12 cellular contexts compared by ENCODE assay signal in genomic region chr17:48545539-48545938, GRCh38. TPM values are rescaled to one million over a fixed set of nuclear protein-coding genes. Genes with fewer than 3 reads are reported as not detected.
A peak's percentile ranks its signal among the peaks of the same experiment; 100 is the strongest.
DNase-seq lines count a peak whose midpoint lies in the region; ATAC-seq, FAIRE-seq and TF ChIP-seq lines count a peak whose summit lies in the region.
"Had no signal": no experiment of that assay in that cellular context is flagged by ENCODE, and none has a peak within 500 bp of the region (broad histone marks: within the 10 kb centered on the region; RNA-seq: fewer than 3 reads in every experiment).

No MANE protein-coding gene starts in this region.

- H3K4ac ChIP-seq in H1 (replicated peaks; ENCODE audit: insufficient read length, low read depth, low read length): no peak overlapping the region

- H4K5ac ChIP-seq in H1 (ENCODE audit: insufficient read length, low read depth, low read length): no peak overlapping the region

- H3K18ac ChIP-seq in H1 (ENCODE audit: extremely low read depth, low read length): no peak overlapping the region

- no peak overlapping the region for H2AFZ ChIP-seq in H1 (ENCODE audit: low read length)

- no peak for FAIRE-seq in H1 (lab: Jason Lieb, UNC)

- H3K4me2 ChIP-seq in H1 (ENCODE audit: insufficient read depth in 1 of 2, low read depth in 2 of 2, low read length in 2 of 2): peak overlapping the region in 1 of 2 experiments; percentile 91; a peak in 1 of 4 replicates

- no peak overlapping the region for H2BK15ac ChIP-seq in H1 (ENCODE audit: low read length)

- TF ChIP-seq EP300 in H1 (IDR thresholded peaks at IDR 0.05; ENCODE audit: borderline replicate concordance in 1 of 2, low read depth in 2 of 2, low read length in 2 of 2): no peak

- no TSS peak for BruUV-seq in Panc1 (replicated peaks; lab: Mats Ljungman, UMichigan)

- H3K9me3 Mint-ChIP-seq in CD4-positive, alpha-beta memory T cell: no peaks in the 10 kb centered on the region
- H3K9me3 Mint-ChIP-seq in neural crest cell: no peaks in the 10 kb centered on the region
- H3K9me3 Mint-ChIP-seq: memory B cell had no signal

- peaks cover 8 to 16% of the 10 kb centered on the region in 2 experiments for H4K20me1 ChIP-seq in H1 (replicated peaks in 1 of 2; ENCODE audit: control insufficient read depth in 1 of 2, insufficient read depth in 2 of 2, low read length in 2 of 2)

- no peak overlapping the region for H3K9ac ChIP-seq in H1 (replicated peaks in 1 of 4; ENCODE audit: extremely low read depth in 1 of 4, low read depth in 3 of 4, low read length in 3 of 4)

- no peak overlapping the region for H2BK20ac ChIP-seq in H1 (ENCODE audit: low read length)

- no peak overlapping the region for H3K14ac ChIP-seq in H1 (ENCODE audit: insufficient read length)

- H3K9me3 ChIP-seq in CD4-positive, alpha-beta memory T cell (ENCODE audit: control insufficient read depth in 1 of 2, low read length in 2 of 2): no peaks in the 10 kb centered on the region
- H3K9me3 ChIP-seq in Panc1 (ENCODE audit: control insufficient read depth, insufficient read depth, low read depth, low read length) (no peaks in the 10 kb centered on the region), H1 (ENCODE audit: insufficient read depth in 2 of 2, low read depth in 1 of 2, low read length in 1 of 2) (no peaks in the 10 kb centered on the region)

- peak overlapping the region; percentile 89 to 99 (median 94) for H3K4me3 Mint-ChIP-seq in CD4-positive, alpha-beta memory T cell
- H3K4me3 Mint-ChIP-seq in neural crest cell: peak overlapping the region; percentile 93
- H3K4me3 Mint-ChIP-seq: memory B cell had no signal

- H4K91ac ChIP-seq in H1 (replicated peaks; ENCODE audit: insufficient read length, low read length): no peak overlapping the region

- DNase-seq in CD4-positive, alpha-beta memory T cell: no peak
- no peak for DNase-seq in Panc1 (ENCODE audit: low read depth, low spot score)
- DNase-seq in H1 (ENCODE audit: low read depth in 1 of 2, low spot score in 2 of 2): no peak
- no peak for DNase-seq in neural crest cell (ENCODE audit: low read depth, low spot score)
- no peak for DNase-seq in posterior cingulate gyrus
- DNase-seq in NCI-H82 treated with DMSO at 0.1 percent for 48 hours (lab: John Stamatoyannopoulos, UW; ENCODE audit: unreplicated experiment): no peak
- DNase-seq in NCI-H1436 (lab: John Stamatoyannopoulos, UW): no peak
- DNase-seq: activated CD4-positive, alpha-beta T cell treated with anti-CD3 and anti-CD28 coated beads, Interleukin-2, amount 50 U/mL, for 48 hours; DMS53; Kasumi-1 had no signal

- H3K27me3 Mint-ChIP-seq in CD4-positive, alpha-beta memory T cell: peaks cover 3 to 7% of the 10 kb centered on the region in 2 donors
- H3K27me3 Mint-ChIP-seq in neural crest cell (ENCODE audit: low read depth): peaks cover 90% of the 10 kb centered on the region

- peak overlapping the region; percentile 86 for H3K27ac ChIP-seq in CD4-positive, alpha-beta memory T cell (ENCODE audit: low read depth, low read length)
- H3K27ac ChIP-seq in Panc1 (ENCODE audit: low read length) (peak overlapping the region; percentile 98), H1 (ENCODE audit: low read depth, low read length) (no peak overlapping the region)

- no peaks in the 10 kb centered on the region for H3K79me2 ChIP-seq in H1 (ENCODE audit: control insufficient read depth in 1 of 2, insufficient read depth in 2 of 2, low read length in 2 of 2)

- POLR2A ChIA-PET in CD4-positive, alpha-beta memory T cell (lab: Charles Lee; ENCODE audit: partially characterized antibody): interaction anchor here (1.4 kb wide), 1 partner anchor 34 kb away, joined by 3 read pairs; no protein-coding TSS in a partner anchor
- POLR2A ChIA-PET in Panc1 (lab: Charles Lee): no interaction called here
- POLR2A ChIA-PET in H1 (lab: Charles Lee; ENCODE audit: partially characterized antibody): interaction anchor here (0.7 to 1.0 kb wide), 2 partner anchors 53 to 424 kb away, joined by 3 to 4 read pairs; no protein-coding TSS in a partner anchor

- intact Hi-C loops in CD4-positive, alpha-beta memory T cell (cut with micrococcal nuclease): no loop called here
- intact Hi-C loops in Panc1 (cut with micrococcal nuclease; ENCODE audit: unreplicated experiment): no loop called here
- intact Hi-C loops in posterior cingulate gyrus (cut with DNase I): no loop called here

- no peaks in the 10 kb centered on the region for H3K27me3 ChIP-seq in CD4-positive, alpha-beta memory T cell (ENCODE audit: insufficient read depth, low read length)
- no peaks in the 10 kb centered on the region for H3K27me3 ChIP-seq in Panc1 (ENCODE audit: control insufficient read depth, insufficient read depth, low read length)
- H3K27me3 ChIP-seq in H1 (replicated peaks in 1 of 4; ENCODE audit: control insufficient read depth in 3 of 4, extremely low read depth in 1 of 4, insufficient read depth in 3 of 4, low read length in 3 of 4): peaks cover 90 to 100% (median 97%) of the 10 kb centered on the region in 4 experiments

- no peak overlapping the region for H2BK5ac ChIP-seq in H1 (ENCODE audit: low read depth, low read length)

- no peaks in the 10 kb centered on the region; the same call in 1 of the 2 replicates for H3K23me2 ChIP-seq in H1 (ENCODE audit: low read depth, low read length)

- no peak overlapping the region for H3K56ac ChIP-seq in H1 (replicated peaks; ENCODE audit: insufficient read length, low read depth, low read length)

- in situ Hi-C loops in Panc1 (cut with HindIII; ENCODE audit: low pct_unique_long_range_greater_than_20kb, low sequenced_read_pairs): no loop called here

- no peak overlapping the region for H2AK5ac ChIP-seq in H1 (ENCODE audit: low read depth, low read length)

- H3K4me1 ChIP-seq in CD4-positive, alpha-beta memory T cell (ENCODE audit: insufficient read depth, low read length): peaks cover 36% of the 10 kb centered on the region
- H3K4me1 ChIP-seq in Panc1 (ENCODE audit: control insufficient read depth, insufficient read depth, low read length): peaks cover 62% of the 10 kb centered on the region
- peaks cover 7 to 29% (median 13%) of the 10 kb centered on the region in 4 experiments for H3K4me1 ChIP-seq in H1 (replicated peaks in 1 of 4; ENCODE audit: control insufficient read depth in 3 of 4, insufficient read depth in 4 of 4, low read length in 3 of 4)

- no peak overlapping the region for H4K8ac ChIP-seq in H1 (ENCODE audit: extremely low read depth, insufficient read depth, low read length)

- peaks cover 12 to 70% (median 39%) of the 10 kb centered on the region in 4 donors for H3K4me1 Mint-ChIP-seq in CD4-positive, alpha-beta memory T cell
- peaks cover 69% of the 10 kb centered on the region for H3K4me1 Mint-ChIP-seq in neural crest cell

- 38% methylated on average over 1 of the region's 1 CpG; no CpG with 5 or more reads in 1 of the 2 experiments for WGBS in H1 (ENCODE audit: extremely low coverage in 1 of 2, insufficient coverage in 1 of 2, insufficient read length in 1 of 2, insufficient replicate concordance in 2 of 2, low coverage in 1 of 2, low lambda C conversion rate in 2 of 2, missing lambda C conversion rate in 1 of 2), 2 experiments

- H3K23ac ChIP-seq in H1 (ENCODE audit: insufficient read length): no peak overlapping the region

- peak overlapping the region in 1 of 2 donors; percentile 14 for H3K4me3 ChIP-seq in CD4-positive, alpha-beta memory T cell (ENCODE audit: low read length in 2 of 2)
- peak overlapping the region; percentile 69 to 81 for H3K4me3 ChIP-seq in Panc1 (ENCODE audit: low read depth in 2 of 2, low read length in 2 of 2)
- no peak overlapping the region for H3K4me3 ChIP-seq in H1 (ENCODE audit: extremely low read depth in 1 of 4, insufficient read depth in 2 of 4, low read depth in 3 of 4, low read length in 4 of 4)

- H3K36me3 ChIP-seq in CD4-positive, alpha-beta memory T cell (ENCODE audit: insufficient read depth, low read length): no peaks in the 10 kb centered on the region
- H3K36me3 ChIP-seq in Panc1 (ENCODE audit: control insufficient read depth, insufficient read depth, low read length): peaks cover 25% of the 10 kb centered on the region
- H3K36me3 ChIP-seq in H1 (ENCODE audit: control insufficient read depth in 2 of 4, insufficient read depth in 4 of 4, low read length in 3 of 4): peaks cover 0 to 3% (median 0%) of the 10 kb centered on the region in 4 experiments; a peak in 1 of 8 replicates

- H2BK12ac ChIP-seq in H1 (ENCODE audit: low read depth, low read length): 0 out of 2 replicates have a peak overlapping the region, but pooled peaks have one; percentile 30

- no peak for TF ChIP-seq RAD21 in H1 (IDR thresholded peaks at IDR 0.05 in 1 of 2, conservative IDR thresholded peaks at IDR 0.05 in 1 of 2; ENCODE audit: low read depth in 2 of 2, low read length in 2 of 2)

- peak overlapping the region; percentile 80 to 94 (median 85) for H3K27ac Mint-ChIP-seq in CD4-positive, alpha-beta memory T cell
- H3K27ac Mint-ChIP-seq in neural crest cell (ENCODE audit: unreplicated experiment): peak overlapping the region; percentile 93
- H3K27ac Mint-ChIP-seq: memory B cell had no signal

- CTCF ChIA-PET in CD4-positive, alpha-beta memory T cell (lab: Charles Lee; ENCODE audit: partially characterized antibody): interaction anchor here (0.7 to 1.8 kb wide), 2 partner anchors 22 to 1604 kb away, joined by 3 to 5 read pairs; no protein-coding TSS in a partner anchor
- CTCF ChIA-PET in Panc1 (lab: Charles Lee): no interaction called here
- CTCF ChIA-PET in H1 (lab: Charles Lee; ENCODE audit: partially characterized antibody): interaction anchor here (1.1 to 2.0 kb wide), 2 partner anchors 73 to 96 kb away, joined by 3 to 10 read pairs; no protein-coding TSS in a partner anchor

- TF ChIP-seq CTCF in Panc1 (IDR thresholded peaks at IDR 0.05): no peak
- no peak for TF ChIP-seq CTCF in H1 (IDR thresholded peaks at IDR 0.05; ENCODE audit: control extremely low read depth in 1 of 3, insufficient read depth in 1 of 3, low read depth in 1 of 3, low read length in 3 of 3)
- no peak for TF ChIP-seq CTCF in neural crest cell (conservative IDR thresholded peaks at IDR 0.05)

- no peak overlapping the region for H2BK120ac ChIP-seq in H1 (replicated peaks; ENCODE audit: low read depth, low read length)

- H3K79me1 ChIP-seq in H1 (ENCODE audit: low read depth, low read length): no peaks in the 10 kb centered on the region

- ATAC-seq in Panc1: no peak
- no peak for ATAC-seq in HG03159 (IDR thresholded peaks at IDR 0.05; ENCODE audit: unreplicated experiment)

- no peak for TF ChIP-seq POLR2A in H1 (IDR thresholded peaks at IDR 0.05; ENCODE audit: control extremely low read depth in 1 of 2, low read depth in 2 of 2, low read length in 2 of 2)

- H3K36me3 Mint-ChIP-seq in CD4-positive, alpha-beta memory T cell: peaks cover 4 to 20% of the 10 kb centered on the region in 2 donors
- H3K36me3 Mint-ChIP-seq in neural crest cell (ENCODE audit: low read depth): peaks cover 16% of the 10 kb centered on the region
- H3K36me3 Mint-ChIP-seq: memory B cell had no signal

RNA-seq across cellular contexts. Expression of gene HOXB2, which starts 0.6 kb away (rescaled TPM):
- 10 to 100 TPM; 34.4 to 39.2 TPM for total RNA-seq in CD4-positive, alpha-beta memory T cell
- 10 to 100 TPM; 12.7 to 36.5 TPM for polyA plus RNA-seq in CD4-positive, alpha-beta memory T cell
- total RNA-seq in Panc1 (2021; ENCODE audit: unreplicated experiment) (70.1 TPM), neural crest cell (60.0 and 60.9 TPM in 2 replicates)
- polyA plus RNA-seq in Panc1 (2012; ENCODE audit: insufficient read length): 66.6 TPM
- not detected in 2 replicates for total RNA-seq in H1 (2021; fragmentation: NEBNext Ultra II Directional; extraction: Animal tissue kit (Norgen Biotek cat#: 25700))
- polyA plus RNA-seq in H1 (2011; rRNA removed): not detected in 2 replicates
- polyA plus RNA-seq in H1 (2011; cell fraction: cytosol; rRNA removed): not detected
- polyA plus RNA-seq in H1 (2011; cell fraction: nucleus; rRNA removed): not detected
- polyA plus RNA-seq in H1 (2012, experiment 1 of 2): not detected in 4 replicates
- not detected for polyA plus RNA-seq in H1 (2012, experiment 2 of 2)
- polyA plus RNA-seq in H1 (2013, experiment 1 of 2): not detected
- not detected for polyA plus RNA-seq in H1 (2013, experiment 2 of 2)
- not detected in 2 replicates for polyA minus RNA-seq in H1 (2011; rRNA and poly(A)+ RNA removed)
- polyA minus RNA-seq in H1 (2011; cell fraction: cytosol; rRNA and poly(A)+ RNA removed): not detected
- 0.90 TPM for polyA minus RNA-seq in H1 (2011; cell fraction: nucleus; rRNA and poly(A)+ RNA removed)

RNA-seq across cellular contexts. Expression of gene HOXB1, which starts 14.7 kb away (rescaled TPM):
- not detected for total RNA-seq in CD4-positive, alpha-beta memory T cell
- not detected for polyA plus RNA-seq in CD4-positive, alpha-beta memory T cell
- total RNA-seq in Panc1 (2021; ENCODE audit: unreplicated experiment) (not detected), neural crest cell (2.7 and 3.6 TPM in 2 replicates)
- not detected for polyA plus RNA-seq in Panc1 (2012; ENCODE audit: insufficient read length)
- not detected in 2 replicates for total RNA-seq in H1 (2021; fragmentation: NEBNext Ultra II Directional; extraction: Animal tissue kit (Norgen Biotek cat#: 25700))
- polyA plus RNA-seq in H1 (2011; rRNA removed): not detected in 2 replicates
- polyA plus RNA-seq in H1 (2011; cell fraction: cytosol; rRNA removed): not detected
- not detected for polyA plus RNA-seq in H1 (2011; cell fraction: nucleus; rRNA removed)
- 0.10 TPM in 1 of 4 replicates, not detected in the others for polyA plus RNA-seq in H1 (2012, experiment 1 of 2)
- polyA plus RNA-seq in H1 (2012, experiment 2 of 2): 0.08 TPM
- 0.06 TPM for polyA plus RNA-seq in H1 (2013, experiment 1 of 2)
- 0.09 TPM for polyA plus RNA-seq in H1 (2013, experiment 2 of 2)
- not detected in 2 replicates for polyA minus RNA-seq in H1 (2011; rRNA and poly(A)+ RNA removed)
- not detected for polyA minus RNA-seq in H1 (2011; cell fraction: cytosol; rRNA and poly(A)+ RNA removed)
- polyA minus RNA-seq in H1 (2011; cell fraction: nucleus; rRNA and poly(A)+ RNA removed): not detected

RNA-seq across cellular contexts. Expression of gene HOXB4, which starts 32.6 kb away (rescaled TPM):
- 1 to 10 TPM; 3.1 to 4.5 TPM for total RNA-seq in CD4-positive, alpha-beta memory T cell
- polyA plus RNA-seq in CD4-positive, alpha-beta memory T cell: under 1 TPM; 0.11 to 0.13 TPM
- total RNA-seq in Panc1 (2021; ENCODE audit: unreplicated experiment): 27.9 TPM
- polyA plus RNA-seq in Panc1 (2012; ENCODE audit: insufficient read length): 19.4 TPM
- total RNA-seq in H1 (2021; fragmentation: NEBNext Ultra II Directional; extraction: Animal tissue kit (Norgen Biotek cat#: 25700)): not detected in 2 replicates
- not detected in 2 replicates for polyA plus RNA-seq in H1 (2011; rRNA removed)
- not detected for polyA plus RNA-seq in H1 (2011; cell fraction: cytosol; rRNA removed)
- not detected for polyA plus RNA-seq in H1 (2011; cell fraction: nucleus; rRNA removed)
- polyA plus RNA-seq in H1 (2012, experiment 1 of 2): not detected in 4 replicates
- polyA plus RNA-seq in H1 (2012, experiment 2 of 2): not detected
- polyA plus RNA-seq in H1 (2013, experiment 1 of 2): not detected
- polyA plus RNA-seq in H1 (2013, experiment 2 of 2): not detected
- not detected in 2 replicates for polyA minus RNA-seq in H1 (2011; rRNA and poly(A)+ RNA removed)
- polyA minus RNA-seq in H1 (2011; cell fraction: cytosol; rRNA and poly(A)+ RNA removed): not detected
- not detected for polyA minus RNA-seq in H1 (2011; cell fraction: nucleus; rRNA and poly(A)+ RNA removed)
- total RNA-seq in neural crest cell: 4.4 and 5.0 TPM in 2 replicates

RNA-seq across cellular contexts. Expression of gene HOXB3, which starts 44.5 kb away (rescaled TPM):
- 10 to 100 TPM; 11.2 to 14.5 TPM for total RNA-seq in CD4-positive, alpha-beta memory T cell
- polyA plus RNA-seq in CD4-positive, alpha-beta memory T cell: under 1 TPM in 1 of 2 donors, not detected in 1; 0.10 TPM
- total RNA-seq in Panc1 (2021; ENCODE audit: unreplicated experiment) (127 TPM), neural crest cell (21.9 and 22.8 TPM in 2 replicates)
- 113 TPM for polyA plus RNA-seq in Panc1 (2012; ENCODE audit: insufficient read length)
- not detected in 2 replicates for total RNA-seq in H1 (2021; fragmentation: NEBNext Ultra II Directional; extraction: Animal tissue kit (Norgen Biotek cat#: 25700))
- not detected in 2 replicates for polyA plus RNA-seq in H1 (2011; rRNA removed)
- polyA plus RNA-seq in H1 (2011; cell fraction: cytosol; rRNA removed): not detected
- not detected for polyA plus RNA-seq in H1 (2011; cell fraction: nucleus; rRNA removed)
- polyA plus RNA-seq in H1 (2012, experiment 1 of 2): 0.28 TPM in 1 of 4 replicates, not detected in the others
- polyA plus RNA-seq in H1 (2012, experiment 2 of 2): not detected
- polyA plus RNA-seq in H1 (2013, experiment 1 of 2): not detected
- polyA plus RNA-seq in H1 (2013, experiment 2 of 2): not detected
- polyA minus RNA-seq in H1 (2011; rRNA and poly(A)+ RNA removed): 0.19 TPM in 1 of 2 replicates, not detected in the other
- polyA minus RNA-seq in H1 (2011; cell fraction: cytosol; rRNA and poly(A)+ RNA removed): not detected
- polyA minus RNA-seq in H1 (2011; cell fraction: nucleus; rRNA and poly(A)+ RNA removed): 1.00 TPM

RNA-seq across cellular contexts. Expression of gene HOXB5, which starts 48.0 kb away (rescaled TPM):
- total RNA-seq in CD4-positive, alpha-beta memory T cell: not detected
- not detected for polyA plus RNA-seq in CD4-positive, alpha-beta memory T cell
- total RNA-seq in Panc1 (2021; ENCODE audit: unreplicated experiment) (67.2 TPM), neural crest cell (2.3 and 2.6 TPM in 2 replicates)
- 64.4 TPM for polyA plus RNA-seq in Panc1 (2012; ENCODE audit: insufficient read length)
- total RNA-seq in H1 (2021; fragmentation: NEBNext Ultra II Directional; extraction: Animal tissue kit (Norgen Biotek cat#: 25700)): not detected in 2 replicates
- not detected in 2 replicates for polyA plus RNA-seq in H1 (2011; rRNA removed)
- not detected for polyA plus RNA-seq in H1 (2011; cell fraction: cytosol; rRNA removed)
- polyA plus RNA-seq in H1 (2011; cell fraction: nucleus; rRNA removed): not detected
- not detected in 4 replicates for polyA plus RNA-seq in H1 (2012, experiment 1 of 2)
- polyA plus RNA-seq in H1 (2012, experiment 2 of 2): not detected
- polyA plus RNA-seq in H1 (2013, experiment 1 of 2): not detected
- polyA plus RNA-seq in H1 (2013, experiment 2 of 2): not detected
- 0.07 TPM in 1 of 2 replicates, not detected in the other for polyA minus RNA-seq in H1 (2011; rRNA and poly(A)+ RNA removed)
- polyA minus RNA-seq in H1 (2011; cell fraction: cytosol; rRNA and poly(A)+ RNA removed): not detected
- not detected for polyA minus RNA-seq in H1 (2011; cell fraction: nucleus; rRNA and poly(A)+ RNA removed)

Comparison
In these comparisons a context has a peak if more than half of its experiments do, and no peak if none do; other contexts are left out.
1. H3K4me3 ChIP-seq: peak in Panc1 (2 of 2); none in H1 (0 of 4).
2. RNA of gene HOXB2, which starts 0.6 kb away (total RNA-seq): 70.1 TPM in Panc1 (single experiment), 60.0 to 60.9 TPM in neural crest cell and 34.4 to 39.2 TPM in CD4-positive, alpha-beta memory T cell; not detected in H1; every median in the first group is over 10 times any median in the second.